In the genomic region with DNA sequence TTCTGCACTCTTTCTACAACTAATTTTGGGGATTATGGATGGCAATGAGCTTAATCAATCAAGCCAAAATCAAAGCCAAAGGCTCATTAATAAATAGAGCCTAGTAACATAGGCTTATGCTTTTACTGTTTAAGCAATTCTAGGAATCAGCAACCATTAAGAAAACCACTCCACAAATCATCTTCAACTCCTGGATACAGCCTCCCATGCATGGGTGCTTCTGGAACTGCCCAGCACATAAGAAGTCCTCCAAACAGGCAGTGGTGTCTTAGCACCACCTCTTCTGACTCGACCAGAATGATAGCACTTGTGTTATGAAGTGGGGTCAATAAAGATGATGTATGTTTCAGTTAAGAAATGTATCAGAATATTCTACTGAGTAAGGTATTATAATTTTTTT, we compare ENCODE assay signal across 18 cellular contexts.
"Had no signal": no experiment of that assay in that cellular context is flagged by ENCODE, and none has a peak within 500 bp of the region (broad histone marks: within the 10 kb centered on the region; RNA-seq: fewer than 3 reads in every experiment).

No MANE protein-coding gene starts in this region.

- DNase-seq: activated CD4-positive, alpha-beta memory T cell treated with anti-CD3 and anti-CD28 coated beads for 36 hours; activated CD4-positive, alpha-beta T cell treated with anti-CD3 and anti-CD28 coated beads for 4 hours; activated CD4-positive, CD25-positive, alpha-beta regulatory T cell; activated naive CD4-positive, alpha-beta T cell treated with anti-CD3 and anti-CD28 coated beads for 36 hours; activated naive CD8-positive, alpha-beta T cell treated with anti-CD3 and anti-CD28 coated beads, Interleukin-2, amount 10 ng/mL, durations not matched to agents 7 days and 5 days; activated T-cell treated with anti-CD3 and anti-CD28 coated beads, Interleukin-2, amount 50 U/mL, for 48 hours; cortex of kidney; erythroblast; immature natural killer cell; mucosa of descending colon; nucleus accumbens; stimulated activated CD4-positive, alpha-beta T cell treated with anti-CD3 and anti-CD28 coated beads, Interleukin-4, amount 100 ng/mL, for 24 hours; stimulated activated naive CD8-positive, alpha-beta T cell treated with anti-CD3 and anti-CD28 coated beads, Interleukin-15, Interleukin-2, amounts not matched to agents 100 U/mL and 50 U/mL, for 24 hours; SW 1271; T-helper 17 cell had no signal

- H3K27ac ChIP-seq: hepatocyte had no signal

- H3K4me2 ChIP-seq: hepatocyte had no signal

- H3K79me2 ChIP-seq: hepatocyte had no signal

- H3K9me3 ChIP-seq: mucosa of descending colon had no signal

- H3K27ac Mint-ChIP-seq: activated CD4-positive, alpha-beta memory T cell treated with anti-CD3 and anti-CD28 coated beads for 36 hours; activated naive CD4-positive, alpha-beta T cell treated with anti-CD3 and anti-CD28 coated beads for 36 hours; activated naive CD8-positive, alpha-beta T cell treated with anti-CD3 and anti-CD28 coated beads, Interleukin-2, amount 10 ng/mL, durations not matched to agents 7 days and 5 days; immature natural killer cell; memory B cell; T-helper 17 cell had no signal

- H3K4me3 ChIP-seq: hepatocyte, mucosa of descending colon had no signal

- H2AFZ ChIP-seq: hepatocyte had no signal

- H3K4me3 Mint-ChIP-seq: activated CD4-positive, alpha-beta memory T cell treated with anti-CD3 and anti-CD28 coated beads for 36 hours; activated naive CD4-positive, alpha-beta T cell treated with anti-CD3 and anti-CD28 coated beads for 36 hours; activated naive CD8-positive, alpha-beta T cell treated with anti-CD3 and anti-CD28 coated beads, Interleukin-2, amount 10 ng/mL, durations not matched to agents 7 days and 5 days; immature natural killer cell; memory B cell; T-helper 17 cell had no signal

- H3K36me3 Mint-ChIP-seq: activated CD4-positive, alpha-beta memory T cell treated with anti-CD3 and anti-CD28 coated beads for 36 hours; activated naive CD8-positive, alpha-beta T cell treated with anti-CD3 and anti-CD28 coated beads, Interleukin-2, amount 10 ng/mL, durations not matched to agents 7 days and 5 days; immature natural killer cell; memory B cell had no signal

- H3K27me3 ChIP-seq: hepatocyte had no signal

- H3K4me1 Mint-ChIP-seq: activated naive CD8-positive, alpha-beta T cell treated with anti-CD3 and anti-CD28 coated beads, Interleukin-2, amount 10 ng/mL, durations not matched to agents 7 days and 5 days; immature natural killer cell; memory B cell; T-helper 17 cell had no signal

- ATAC-seq: mucosa of descending colon; sciatic nerve; stimulated activated naive CD8-positive, alpha-beta T cell treated with anti-CD3 and anti-CD28 coated beads, Interleukin-15, Interleukin-2, amounts not matched to agents 100 U/mL and 50 U/mL, for 24 hours; T-helper 17 cell had no signal

- H3K9me3 Mint-ChIP-seq: activated CD4-positive, alpha-beta memory T cell treated with anti-CD3 and anti-CD28 coated beads for 36 hours; activated naive CD4-positive, alpha-beta T cell treated with anti-CD3 and anti-CD28 coated beads for 36 hours; activated naive CD8-positive, alpha-beta T cell treated with anti-CD3 and anti-CD28 coated beads, Interleukin-2, amount 10 ng/mL, durations not matched to agents 7 days and 5 days; memory B cell had no signal
